1 cellular context compared by ENCODE assay signal in genomic region chr2:46337208-46337994, GRCh38.
TF ChIP-seq lines count a peak whose summit lies in the region.

No MANE protein-coding gene starts in this region.

TF ChIP-seq in WTC11, 78 proteins besides CTCF, POLR2A, EP300 and RAD21 (continued from another document):
- TF ChIP-seq ZMAT4 (CRISPR knock-in tag; IDR thresholded peaks at IDR 0.05) (no peak), ZNF512 (CRISPR knock-in tag; IDR thresholded peaks at IDR 0.05; ENCODE audit: borderline replicate concordance) (no peak), ZNF416 (CRISPR knock-in tag; IDR thresholded peaks at IDR 0.05) (no peak)
